8 cellular contexts compared by ENCODE assay signal in the genomic region with DNA sequence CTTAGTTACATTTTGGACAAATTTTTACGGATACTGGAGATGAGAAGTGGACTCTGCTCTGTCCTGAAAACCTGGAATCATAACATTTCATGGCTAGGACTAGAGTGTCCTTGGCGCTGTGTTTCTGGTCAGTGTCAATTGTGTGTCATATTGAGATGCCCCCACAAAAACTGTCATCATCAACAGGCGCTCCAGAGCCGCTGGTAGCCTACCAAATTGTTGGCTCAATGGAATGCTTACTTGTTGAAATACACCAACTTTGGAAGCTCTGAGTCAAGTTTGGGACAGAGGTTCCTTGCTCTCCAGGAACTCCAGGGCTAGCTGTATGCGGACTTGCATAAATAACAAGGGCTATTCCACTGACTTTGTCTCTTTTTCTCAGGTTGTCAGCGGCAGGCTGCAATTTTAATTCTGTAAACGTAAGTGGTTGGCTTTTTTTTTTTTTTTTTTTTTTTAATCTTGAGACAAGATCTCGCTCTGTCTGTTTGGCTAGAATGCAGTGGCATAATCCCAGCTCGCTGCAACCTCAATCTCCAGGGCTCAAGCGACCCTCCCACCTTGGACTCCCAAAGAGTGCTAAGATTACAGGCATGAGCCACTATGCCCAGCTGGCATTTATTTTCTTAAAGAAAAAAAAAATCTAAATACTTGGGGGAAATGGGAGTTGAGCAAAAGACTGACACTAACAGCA. TPM values are rescaled to one million over a fixed set of nuclear protein-coding genes. Genes with fewer than 3 reads are reported as not detected.
A peak's percentile ranks its signal among the peaks of the same experiment; 100 is the strongest.
DNase-seq lines count a peak whose midpoint lies in the region; ATAC-seq and TF ChIP-seq lines count a peak whose summit lies in the region.

No MANE protein-coding gene starts in this region.

- intact Hi-C loops in Right ventricle myocardium superior (cut with DNase I), result no loop called here

- H3K4me1 Mint-ChIP-seq in GM23338, result peaks cover 21% of the 10 kb centered on the region

- H3K4me1 ChIP-seq in GM23338 (ENCODE audit: insufficient read depth), result peaks cover 20% of the 10 kb centered on the region

- H3K4me3 ChIP-seq in GM23338 (peak overlapping the region; percentile 81), retinal pigment epithelial cell (ENCODE audit: low read length) (peak overlapping the region; percentile 68)

- TF ChIP-seq CTCF in GM23338 (conservative IDR thresholded peaks at IDR 0.05; ENCODE audit: low read depth in 2 of 2) (no peak), VCaP (conservative IDR thresholded peaks at IDR 0.05) (no peak), retinal pigment epithelial cell (conservative IDR thresholded peaks at IDR 0.05; ENCODE audit: low read depth, low read length) (no peak)

- H3K36me3 ChIP-seq in GM23338 (ENCODE audit: insufficient read depth), result no peaks in the 10 kb centered on the region

- H3K27ac Mint-ChIP-seq in GM23338, result no peak overlapping the region

- H3F3A ChIP-seq in GM23338 (replicated peaks; ENCODE audit: low read depth), result no peaks in the 10 kb centered on the region

- peaks cover 40% of the 10 kb centered on the region for H3K27me3 ChIP-seq in GM23338 (ENCODE audit: insufficient read depth)

- no peaks in the 10 kb centered on the region for H3K9me3 Mint-ChIP-seq in GM23338

- peak overlapping the region; percentile 91 for H3K4me2 ChIP-seq in GM23338

- no peak overlapping the region for H3K27ac ChIP-seq in GM23338 (ENCODE audit: low read depth)
- peak overlapping the region; percentile 85 for H3K27ac ChIP-seq in VCaP

- peak overlapping the region; percentile 84 for H3K4me3 Mint-ChIP-seq in GM23338

- ATAC-seq in GM23338 (peak; percentile 6; the same call in 2 of the 3 replicates), Right ventricle myocardium superior (ENCODE audit: poor library complexity) (peak; percentile 32), GM21717 (IDR thresholded peaks at IDR 0.05; ENCODE audit: unreplicated experiment) (no peak), HG03469 (IDR thresholded peaks at IDR 0.05; ENCODE audit: unreplicated experiment) (no peak)

- H4K20me1 ChIP-seq in GM23338 (replicated peaks; ENCODE audit: insufficient read depth), result no peaks in the 10 kb centered on the region

- H3K9me2 ChIP-seq in GM23338 (ENCODE audit: insufficient read depth), result no peaks in the 10 kb centered on the region

- no peaks in the 10 kb centered on the region for H3K36me3 Mint-ChIP-seq in GM23338 (ENCODE audit: low read depth)

- H2AFZ ChIP-seq in GM23338, result peak overlapping the region; percentile 99

- H3K79me2 ChIP-seq in GM23338 (replicated peaks; ENCODE audit: insufficient read depth), result no peaks in the 10 kb centered on the region

- DNase-seq in GM23338 (ENCODE audit: low spot score) (peak; percentile 22), Right ventricle myocardium superior (no peak), retinal pigment epithelial cell (ENCODE audit: low read depth) (no peak), MV-4-11 (lab: John Stamatoyannopoulos, UW) (no peak), NCI-H2107 (lab: John Stamatoyannopoulos, UW) (no peak)

- H3K27me3 Mint-ChIP-seq in GM23338 (ENCODE audit: insufficient read depth, low read depth, poor library complexity), result peaks cover 22% of the 10 kb centered on the region

TF ChIP-seq in GM23338, 12 proteins besides CTCF, POLR2A, EP300 and RAD21 (continues in another document):
- TF ChIP-seq ZNF331 (CRISPR knock-in tag; IDR thresholded peaks at IDR 0.05; ENCODE audit: low read depth) (no peak), JUNB (IDR thresholded peaks at IDR 0.05; ENCODE audit: unreplicated experiment) (no peak), ZNF114 (CRISPR knock-in tag; IDR thresholded peaks at IDR 0.05) (no peak), STAT1 (IDR thresholded peaks at IDR 0.05; ENCODE audit: unreplicated experiment) (no peak), ETS1 (IDR thresholded peaks at IDR 0.05) (no peak), EZH2phosphoT487 (IDR thresholded peaks at IDR 0.05; ENCODE audit: unreplicated experiment) (no peak), EZH2 (IDR thresholded peaks at IDR 0.05; ENCODE audit: low read depth, unreplicated experiment) (no peak), POLR2AphosphoS5 (IDR thresholded peaks at IDR 0.05; ENCODE audit: low read depth) (no peak), CREB1 (CRISPR knock-in tag; IDR thresholded peaks at IDR 0.05; ENCODE audit: low read depth) (no peak), NANOG (IDR thresholded peaks at IDR 0.05; ENCODE audit: borderline replicate concordance) (no peak)
- TF ChIP-seq, protein P1, sequence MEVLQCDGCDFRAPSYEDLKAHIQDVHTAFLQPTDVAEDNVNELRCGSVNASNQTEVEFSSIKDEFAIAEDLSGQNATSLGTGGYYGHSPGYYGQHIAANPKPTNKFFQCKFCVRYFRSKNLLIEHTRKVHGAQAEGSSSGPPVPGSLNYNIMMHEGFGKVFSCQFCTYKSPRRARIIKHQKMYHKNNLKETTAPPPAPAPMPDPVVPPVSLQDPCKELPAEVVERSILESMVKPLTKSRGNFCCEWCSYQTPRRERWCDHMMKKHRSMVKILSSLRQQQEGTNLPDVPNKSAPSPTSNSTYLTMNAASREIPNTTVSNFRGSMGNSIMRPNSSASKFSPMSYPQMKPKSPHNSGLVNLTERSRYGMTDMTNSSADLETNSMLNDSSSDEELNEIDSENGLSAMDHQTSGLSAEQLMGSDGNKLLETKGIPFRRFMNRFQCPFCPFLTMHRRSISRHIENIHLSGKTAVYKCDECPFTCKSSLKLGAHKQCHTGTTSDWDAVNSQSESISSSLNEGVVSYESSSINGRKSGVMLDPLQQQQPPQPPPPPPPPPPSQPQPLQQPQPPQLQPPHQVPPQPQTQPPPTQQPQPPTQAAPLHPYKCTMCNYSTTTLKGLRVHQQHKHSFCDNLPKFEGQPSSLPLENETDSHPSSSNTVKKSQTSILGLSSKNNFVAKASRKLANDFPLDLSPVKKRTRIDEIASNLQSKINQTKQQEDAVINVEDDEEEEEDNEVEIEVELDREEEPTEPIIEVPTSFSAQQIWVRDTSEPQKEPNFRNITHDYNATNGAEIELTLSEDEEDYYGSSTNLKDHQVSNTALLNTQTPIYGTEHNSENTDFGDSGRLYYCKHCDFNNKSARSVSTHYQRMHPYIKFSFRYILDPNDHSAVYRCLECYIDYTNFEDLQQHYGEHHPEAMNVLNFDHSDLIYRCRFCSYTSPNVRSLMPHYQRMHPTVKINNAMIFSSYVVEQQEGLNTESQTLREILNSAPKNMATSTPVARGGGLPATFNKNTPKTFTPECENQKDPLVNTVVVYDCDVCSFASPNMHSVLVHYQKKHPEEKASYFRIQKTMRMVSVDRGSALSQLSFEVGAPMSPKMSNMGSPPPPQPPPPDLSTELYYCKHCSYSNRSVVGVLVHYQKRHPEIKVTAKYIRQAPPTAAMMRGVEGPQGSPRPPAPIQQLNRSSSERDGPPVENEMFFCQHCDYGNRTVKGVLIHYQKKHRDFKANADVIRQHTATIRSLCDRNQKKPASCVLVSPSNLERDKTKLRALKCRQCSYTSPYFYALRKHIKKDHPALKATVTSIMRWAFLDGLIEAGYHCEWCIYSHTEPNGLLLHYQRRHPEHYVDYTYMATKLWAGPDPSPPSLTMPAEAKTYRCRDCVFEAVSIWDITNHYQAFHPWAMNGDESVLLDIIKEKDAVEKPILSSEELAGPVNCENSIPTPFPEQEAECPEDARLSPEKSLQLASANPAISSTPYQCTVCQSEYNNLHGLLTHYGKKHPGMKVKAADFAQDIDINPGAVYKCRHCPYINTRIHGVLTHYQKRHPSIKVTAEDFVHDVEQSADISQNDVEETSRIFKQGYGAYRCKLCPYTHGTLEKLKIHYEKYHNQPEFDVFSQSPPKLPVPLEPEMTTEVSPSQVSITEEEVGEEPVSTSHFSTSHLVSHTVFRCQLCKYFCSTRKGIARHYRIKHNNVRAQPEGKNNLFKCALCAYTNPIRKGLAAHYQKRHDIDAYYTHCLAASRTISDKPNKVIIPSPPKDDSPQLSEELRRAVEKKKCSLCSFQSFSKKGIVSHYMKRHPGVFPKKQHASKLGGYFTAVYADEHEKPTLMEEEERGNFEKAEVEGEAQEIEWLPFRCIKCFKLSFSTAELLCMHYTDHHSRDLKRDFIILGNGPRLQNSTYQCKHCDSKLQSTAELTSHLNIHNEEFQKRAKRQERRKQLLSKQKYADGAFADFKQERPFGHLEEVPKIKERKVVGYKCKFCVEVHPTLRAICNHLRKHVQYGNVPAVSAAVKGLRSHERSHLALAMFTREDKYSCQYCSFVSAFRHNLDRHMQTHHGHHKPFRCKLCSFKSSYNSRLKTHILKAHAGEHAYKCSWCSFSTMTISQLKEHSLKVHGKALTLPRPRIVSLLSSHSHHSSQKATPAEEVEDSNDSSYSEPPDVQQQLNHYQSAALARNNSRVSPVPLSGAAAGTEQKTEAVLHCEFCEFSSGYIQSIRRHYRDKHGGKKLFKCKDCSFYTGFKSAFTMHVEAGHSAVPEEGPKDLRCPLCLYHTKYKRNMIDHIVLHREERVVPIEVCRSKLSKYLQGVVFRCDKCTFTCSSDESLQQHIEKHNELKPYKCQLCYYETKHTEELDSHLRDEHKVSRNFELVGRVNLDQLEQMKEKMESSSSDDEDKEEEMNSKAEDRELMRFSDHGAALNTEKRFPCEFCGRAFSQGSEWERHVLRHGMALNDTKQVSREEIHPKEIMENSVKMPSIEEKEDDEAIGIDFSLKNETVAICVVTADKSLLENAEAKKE (CRISPR knock-in tag; IDR thresholded peaks at IDR 0.05), result no peak

RNA-seq across cellular contexts. Expression of gene HPGD, which starts 0.9 kb away (rescaled TPM):
- total RNA-seq in GM23338 (2014; rRNA removed; shearing (Covaris generic)), result 4.1 and 9.1 TPM in 2 replicates
- 3.9 and 5.6 TPM in 2 replicates for polyA plus RNA-seq in GM23338 (2016; fragmentation: Nextera tagmentation; extraction: Ambion mirVana)
- total RNA-seq in Right ventricle myocardium superior, result 1.3 TPM

Comparison
In these comparisons a context has a peak if more than half of its experiments do, and no peak if none do; other contexts are left out.
1. ATAC-seq: peak in GM23338 (single experiment) and Right ventricle myocardium superior (single experiment); none in GM21717 (single experiment) and HG03469 (single experiment).